ENCODE assay signal across 13 cellular contexts in genomic region chr11:19800162-19800561, GRCh38.
A peak's percentile ranks its signal among the peaks of the same experiment; 100 is the strongest.
DNase-seq lines count a peak whose midpoint lies in the region; ATAC-seq, FAIRE-seq and TF ChIP-seq lines count a peak whose summit lies in the region.
"Had no signal": no experiment of that assay in that cellular context is flagged by ENCODE, and none has a peak within 500 bp of the region (broad histone marks: within the 10 kb centered on the region; RNA-seq: fewer than 3 reads in every experiment).

No MANE protein-coding gene starts in this region.

- no peak overlapping the region for H2BK5ac ChIP-seq in H9 (ENCODE audit: insufficient read length, low read length)

- no peak overlapping the region for H3K14ac ChIP-seq in H9 (ENCODE audit: insufficient read depth, low read length)

- no peaks in the 10 kb centered on the region for H3K9me3 ChIP-seq in BE2C
- no peaks in the 10 kb centered on the region for H3K9me3 ChIP-seq in H9 (ENCODE audit: control insufficient read depth, low read depth, low read length)
- H3K9me3 ChIP-seq in K562 (replicated peaks; ENCODE audit: control insufficient read depth, insufficient read depth, low read depth, low read length) = no peaks in the 10 kb centered on the region
- H3K9me3 ChIP-seq: SJSA1 had no signal

- no peak overlapping the region for H2AK5ac ChIP-seq in H9 (ENCODE audit: insufficient read length, low read length)

- H3K23ac ChIP-seq in H9 (ENCODE audit: insufficient read length, low read depth, low read length) = no peak overlapping the region

- intact Hi-C loops in K562 (cut with micrococcal nuclease) = loop anchor here (1.0 kb wide), 1 partner anchor 236 kb away; no protein-coding TSS in a partner anchor
- intact Hi-C loops in activated CD4-positive, alpha-beta memory T cell treated with anti-CD3 and anti-CD28 coated beads for 36 hours (cut with micrococcal nuclease) = loop anchor here (2.0 kb wide), 1 partner anchor 235 kb away; no protein-coding TSS in a partner anchor

- H3K23me2 ChIP-seq in H9 (ENCODE audit: insufficient read length, low read depth, low read length, poor library complexity, severe bottlenecking) = no peaks in the 10 kb centered on the region

- H3K36me3 ChIP-seq in BE2C (no peaks in the 10 kb centered on the region), K562 (ENCODE audit: control insufficient read depth, insufficient read depth, low read length) (no peaks in the 10 kb centered on the region), kidney epithelial cell (ENCODE audit: control insufficient read depth, insufficient read depth, low read length) (no peaks in the 10 kb centered on the region)
- H3K36me3 ChIP-seq: SJSA1 had no signal

- H3K9me1 ChIP-seq in K562 (ENCODE audit: control insufficient read depth, insufficient read depth, low read length) = no peaks in the 10 kb centered on the region

- no TSS peak for BruUV-seq in K562 (replicated peaks; lab: Mats Ljungman, UMichigan)

- H3K4me2 ChIP-seq in H9 (ENCODE audit: insufficient read depth, insufficient read length, low read length) = no peak overlapping the region
- no peak overlapping the region for H3K4me2 ChIP-seq in K562 (ENCODE audit: insufficient read depth, low read length)

- POLR2A ChIA-PET in K562 (lab: Yijun Ruan, JAX) = interaction anchor here (1.1 kb wide), 1 partner anchor 14 kb away, joined by 3 read pairs; no protein-coding TSS in a partner anchor
- POLR2A ChIA-PET in activated CD4-positive, alpha-beta memory T cell treated with anti-CD3 and anti-CD28 coated beads for 36 hours (lab: Charles Lee) = no interaction called here

- no peak overlapping the region for H2BK120ac ChIP-seq in H9 (ENCODE audit: low read depth, low read length, poor library complexity, severe bottlenecking)

- no peak for FAIRE-seq in K562 (lab: Jason Lieb, UNC)

- H3K9ac ChIP-seq in H9 (ENCODE audit: extremely low read depth, insufficient read length, low read length) (no peak overlapping the region), K562 (ENCODE audit: insufficient read depth in 1 of 2, low read depth in 2 of 2, low read length in 2 of 2) (no peak overlapping the region)

- TF ChIP-seq RAD21 in K562 (CRISPR knock-in tag; conservative IDR thresholded peaks at IDR 0.05 in 1 of 2, IDR thresholded peaks at IDR 0.05 in 1 of 2) = 0 out of 4 replicates have a peak, but pooled peaks of 1 of the 2 experiments have one; percentile 25

- H3K27me3 ChIP-seq in BE2C = peaks cover 21% of the 10 kb centered on the region
- no peaks in the 10 kb centered on the region for H3K27me3 ChIP-seq in H9 (ENCODE audit: insufficient read depth, low read length)
- peaks cover 0 to 10% of the 10 kb centered on the region in 2 experiments; a peak in 2 of 5 replicates for H3K27me3 ChIP-seq in K562 (ENCODE audit: control insufficient read depth in 2 of 2, insufficient read depth in 2 of 2, low read length in 2 of 2)
- H3K27me3 ChIP-seq in kidney epithelial cell (ENCODE audit: control insufficient read depth, insufficient read depth, low read length) = no peaks in the 10 kb centered on the region
- H3K27me3 ChIP-seq: SJSA1 had no signal

- H3K27ac Mint-ChIP-seq in H9 = 0 out of 7 replicates have a peak overlapping the region, but pooled peaks of 1 of the 3 experiments have one; percentile 2
- no peak overlapping the region for H3K27ac Mint-ChIP-seq in activated CD4-positive, alpha-beta memory T cell treated with anti-CD3 and anti-CD28 coated beads for 36 hours
- H3K27ac Mint-ChIP-seq: stimulated activated effector memory CD8-positive, alpha-beta T cell treated with anti-CD3 and anti-CD28 coated beads, Interleukin-12 subunit alpha, Interleukin-12 subunit beta, amount 100 ng/mL, for 72 hours had no signal

- no peak overlapping the region for H3K4me3 Mint-ChIP-seq in H9
- no peak overlapping the region for H3K4me3 Mint-ChIP-seq in activated CD4-positive, alpha-beta memory T cell treated with anti-CD3 and anti-CD28 coated beads for 36 hours
- H3K4me3 Mint-ChIP-seq: stimulated activated effector memory CD8-positive, alpha-beta T cell treated with anti-CD3 and anti-CD28 coated beads, Interleukin-12 subunit alpha, Interleukin-12 subunit beta, amount 100 ng/mL, for 72 hours had no signal

- no peak overlapping the region for H4K91ac ChIP-seq in H9 (ENCODE audit: insufficient read length, low read depth, low read length)

- no peak overlapping the region for H2BK20ac ChIP-seq in H9 (ENCODE audit: low read depth, low read length, poor library complexity, severe bottlenecking)

- no peak for DNase-seq in BE2C
- no peak for DNase-seq in H9
- no peak for DNase-seq in K562 (ENCODE audit: extremely low read depth in 1 of 4, low spot score in 3 of 4)
- no peak for DNase-seq in kidney epithelial cell (ENCODE audit: low read depth)
- no peak for DNase-seq in stimulated activated CD4-positive, alpha-beta T cell treated with anti-CD3 and anti-CD28 coated beads, Interleukin-12 subunit alpha, Interleukin-12 subunit beta, amount 100 ng/mL, for 4 hours
- DNase-seq in activated CD4-positive, alpha-beta memory T cell treated with anti-CD3 and anti-CD28 coated beads for 36 hours = no peak
- no peak for DNase-seq in activated CD8-positive, alpha-beta memory T cell treated with anti-CD3 and anti-CD28 coated beads, Interleukin-2, amount 50 U/mL, for 4 hours
- no peak for DNase-seq in stimulated activated CD4-positive, alpha-beta T cell treated with anti-CD3 and anti-CD28 coated beads, Interleukin-15, amount 100 ng/mL, for 24 hours
- DNase-seq: activated CD4-positive, alpha-beta T cell treated with anti-CD3 and anti-CD28 coated beads for 1 hour; MV-4-11; NCI-H526 had no signal

- 0 out of 3 replicates have a peak, but pooled peaks have one; percentile 25 for ATAC-seq in K562
- ATAC-seq: stimulated activated effector memory CD8-positive, alpha-beta T cell treated with anti-CD3 and anti-CD28 coated beads, Interleukin-12 subunit alpha, Interleukin-12 subunit beta, amount 100 ng/mL, for 72 hours had no signal

- H3K4me1 ChIP-seq in BE2C = no peaks in the 10 kb centered on the region
- peaks cover 21% of the 10 kb centered on the region for H3K4me1 ChIP-seq in H9 (ENCODE audit: insufficient read depth, low read length)
- H3K4me1 ChIP-seq in K562 (replicated peaks in 1 of 2; ENCODE audit: control insufficient read depth in 2 of 2, insufficient read depth in 2 of 2, low read length in 2 of 2) = no peaks in the 10 kb centered on the region
- H3K4me1 ChIP-seq: SJSA1 had no signal

- H3K36me3 Mint-ChIP-seq in H9 (ENCODE audit: insufficient read depth in 1 of 3, low read depth in 3 of 3) = peaks cover 3 to 22% (median 16%) of the 10 kb centered on the region in 3 experiments
- no peaks in the 10 kb centered on the region for H3K36me3 Mint-ChIP-seq in activated CD4-positive, alpha-beta memory T cell treated with anti-CD3 and anti-CD28 coated beads for 36 hours
- H3K36me3 Mint-ChIP-seq: stimulated activated effector memory CD8-positive, alpha-beta T cell treated with anti-CD3 and anti-CD28 coated beads, Interleukin-12 subunit alpha, Interleukin-12 subunit beta, amount 100 ng/mL, for 72 hours had no signal

- no peak overlapping the region for H3K4ac ChIP-seq in H9 (ENCODE audit: low read depth, low read length)

- no peak for TF ChIP-seq EP300 in K562 (IDR thresholded peaks at IDR 0.05; ENCODE audit: low read length)

- CTCF ChIA-PET in K562 (lab: Yijun Ruan, JAX; ENCODE audit: low intra/inter-chr PET ratio) = no interaction called here
- CTCF ChIA-PET in activated CD4-positive, alpha-beta memory T cell treated with anti-CD3 and anti-CD28 coated beads for 36 hours (lab: Charles Lee) = interaction anchor here (1.0 kb wide), 1 partner anchor 237 kb away, joined by 3 read pairs; no protein-coding TSS in a partner anchor

- H3K27ac ChIP-seq in H9 (ENCODE audit: insufficient read length, low read depth, low read length) = no peak overlapping the region
- no peak overlapping the region for H3K27ac ChIP-seq in K562 (ENCODE audit: extremely low read depth, low read depth, low read length)
- H3K27ac ChIP-seq: SJSA1 had no signal

- H2BK12ac ChIP-seq in H9 (ENCODE audit: insufficient read length, low read depth, low read length) = no peak overlapping the region

- H2AFZ ChIP-seq in H9 (ENCODE audit: low read length) (no peak overlapping the region), K562 (ENCODE audit: low read depth, low read length) (no peak overlapping the region)

- TF ChIP-seq POLR2A in K562 (conservative IDR thresholded peaks at IDR 0.05) = no peak

- no peak overlapping the region for H3K4me3 ChIP-seq in BE2C (ENCODE audit: low read depth, low read length)
- no peak overlapping the region for H3K4me3 ChIP-seq in K562
- no peak overlapping the region for H3K4me3 ChIP-seq in kidney epithelial cell (ENCODE audit: low read depth, low read length)
- H3K4me3 ChIP-seq: SJSA1 had no signal

- H4K20me1 ChIP-seq in H9 (ENCODE audit: control insufficient read depth, insufficient read depth, insufficient read length) = no peaks in the 10 kb centered on the region
- H4K20me1 ChIP-seq in K562 (replicated peaks; ENCODE audit: control insufficient read depth, insufficient read depth, low read length) = no peaks in the 10 kb centered on the region

- H3K56ac ChIP-seq in H9 (ENCODE audit: insufficient read length, low read depth, low read length) = no peak overlapping the region

- TF ChIP-seq CTCF in BE2C (IDR thresholded peaks at IDR 0.05; ENCODE audit: low read depth, low read length) (peak; percentile 23), H9 (conservative IDR thresholded peaks at IDR 0.05) (peak; percentile 62; the same call in 2 of the 3 replicates), K562 (IDR thresholded peaks at IDR 0.05 in 2 of 3, conservative IDR thresholded peaks at IDR 0.05 in 1 of 3; ENCODE audit: insufficient read depth in 2 of 3, low read depth in 1 of 3, low read length in 3 of 3) (peak; percentile 18 to 31 (median 20); a peak in 4 of 6 replicates), kidney epithelial cell (IDR thresholded peaks at IDR 0.05; ENCODE audit: insufficient read depth, low read length, poor library complexity, severe bottlenecking) (peak; percentile 38)

- peaks cover 2% of the 10 kb centered on the region; the same call in 1 of the 2 replicates for H3K79me2 ChIP-seq in H9 (ENCODE audit: insufficient read depth, low read length)
- H3K79me2 ChIP-seq in K562 (ENCODE audit: control insufficient read depth, insufficient read depth, low read length) = no peaks in the 10 kb centered on the region

- H3T11ph ChIP-seq in H9 (ENCODE audit: low read length) = no peak overlapping the region

- no peak overlapping the region for H4K5ac ChIP-seq in H9 (ENCODE audit: insufficient read length, low read depth, low read length)

- peaks cover 2% of the 10 kb centered on the region for H3K79me1 ChIP-seq in H9 (ENCODE audit: insufficient read depth, low read depth, low read length, poor library complexity, severe bottlenecking)

- WGBS in H9 (ENCODE audit: extremely low coverage, insufficient read length, low lambda C conversion rate) = no CpG with 5 or more reads among the region's 2 CpGs
- 0% methylated on average over 2 of the region's 2 CpGs for WGBS in K562 (ENCODE audit: insufficient coverage, low coverage, missing lambda C conversion rate)

- no peaks in the 10 kb centered on the region for H3K27me3 Mint-ChIP-seq in H9 (ENCODE audit: low read depth)
- H3K27me3 Mint-ChIP-seq in activated CD4-positive, alpha-beta memory T cell treated with anti-CD3 and anti-CD28 coated beads for 36 hours = no peaks in the 10 kb centered on the region

- H2BK15ac ChIP-seq in H9 (ENCODE audit: low read depth, low read length) = no peak overlapping the region

- in situ Hi-C loops in K562 (cut with MboI) = no loop called here

- no peak overlapping the region for H3K18ac ChIP-seq in H9 (ENCODE audit: insufficient read length, low read depth, low read length)

- H4K8ac ChIP-seq in H9 (replicated peaks; ENCODE audit: insufficient read length, low read depth, low read length) = no peak overlapping the region

- H3K9me3 Mint-ChIP-seq in H9 = no peaks in the 10 kb centered on the region
- no peaks in the 10 kb centered on the region for H3K9me3 Mint-ChIP-seq in activated CD4-positive, alpha-beta memory T cell treated with anti-CD3 and anti-CD28 coated beads for 36 hours
- H3K9me3 Mint-ChIP-seq: stimulated activated effector memory CD8-positive, alpha-beta T cell treated with anti-CD3 and anti-CD28 coated beads, Interleukin-12 subunit alpha, Interleukin-12 subunit beta, amount 100 ng/mL, for 72 hours had no signal

- H3K4me1 Mint-ChIP-seq in H9 = peaks cover 56 to 76% of the 10 kb centered on the region in 2 experiments
- H3K4me1 Mint-ChIP-seq in activated CD4-positive, alpha-beta memory T cell treated with anti-CD3 and anti-CD28 coated beads for 36 hours (ENCODE audit: low read depth) = no peaks in the 10 kb centered on the region
- H3K4me1 Mint-ChIP-seq: stimulated activated effector memory CD8-positive, alpha-beta T cell treated with anti-CD3 and anti-CD28 coated beads, Interleukin-12 subunit alpha, Interleukin-12 subunit beta, amount 100 ng/mL, for 72 hours had no signal
